In genomic region chr14:56810341-56810740, GRCh38 we compare ENCODE assay signal across 14 cellular contexts. TPM values are rescaled to one million over a fixed set of nuclear protein-coding genes. Genes with fewer than 3 reads are reported as not detected.
DNase-seq lines count a peak whose midpoint lies in the region; ATAC-seq and TF ChIP-seq lines count a peak whose summit lies in the region.
"Had no signal": no experiment of that assay in that cellular context is flagged by ENCODE, and none has a peak within 500 bp of the region (broad histone marks: within the 10 kb centered on the region; RNA-seq: fewer than 3 reads in every experiment).

OTX2 (minus strand) TSS chr14:56810479; CDS start chr14:56805456, 5,023 bp downstream.

- DNase-seq in A673 (ENCODE audit: low spot score) (peak; percentile 90), GM23338 (ENCODE audit: low spot score) (peak; percentile 50), mesendoderm (no peak), sigmoid colon (no peak), NCI-H526 (lab: John Stamatoyannopoulos, UW) (no peak)
- DNase-seq in activated naive CD8-positive, alpha-beta T cell treated with anti-CD3 and anti-CD28 coated beads, Interleukin-2, amount 10 ng/mL, durations not matched to agents 7 days and 5 days, result no peak
- DNase-seq in stimulated activated CD4-positive, alpha-beta T cell treated with anti-CD3 and anti-CD28 coated beads, Interleukin-4, amount 100 ng/mL, for 24 hours, result no peak
- DNase-seq: GDM1; kidney; stimulated activated CD4-positive, alpha-beta T cell treated with anti-CD3 and anti-CD28 coated beads, Interleukin-15, amount 100 ng/mL, for 24 hours had no signal

- H3K27me3 ChIP-seq in A673 (replicated peaks; ENCODE audit: insufficient read depth, low read depth, low read length, poor library complexity) (no peaks in the 10 kb centered on the region), GM23338 (ENCODE audit: insufficient read depth) (peaks cover 83% of the 10 kb centered on the region), mesendoderm (ENCODE audit: insufficient read depth, low read length, poor library complexity) (peaks cover 8% of the 10 kb centered on the region), sigmoid colon (peaks cover 58 to 100% (median 91%) of the 10 kb centered on the region in 3 donors)

- no peak within 1 kb of the TSS for H3K23ac ChIP-seq in mesendoderm (ENCODE audit: low read length)

- peak within 1 kb of the TSS; percentile 58 for H3K4ac ChIP-seq in mesendoderm (ENCODE audit: low read depth, low read length)

- H2BK120ac ChIP-seq in mesendoderm (ENCODE audit: low read depth, low read length), result no peak within 1 kb of the TSS

- peak within 1 kb of the TSS; percentile 89 for H3K4me2 ChIP-seq in GM23338
- peak within 1 kb of the TSS; percentile 64 for H3K4me2 ChIP-seq in mesendoderm (ENCODE audit: low read length)

- H3K27ac Mint-ChIP-seq in GM23338, result no peak within 1 kb of the TSS
- peak within 1 kb of the TSS; percentile 83 for H3K27ac Mint-ChIP-seq in activated naive CD8-positive, alpha-beta T cell treated with anti-CD3 and anti-CD28 coated beads, Interleukin-2, amount 10 ng/mL, durations not matched to agents 7 days and 5 days

- peak within 1 kb of the TSS; percentile 84 for H3K9ac ChIP-seq in mesendoderm (ENCODE audit: low read length)

- POLR2A ChIA-PET in A673 (lab: Charles Lee; ENCODE audit: low non-redundant PET), result no interaction called here
- POLR2A ChIA-PET in activated naive CD8-positive, alpha-beta T cell treated with anti-CD3 and anti-CD28 coated beads, Interleukin-2, amount 10 ng/mL, durations not matched to agents 7 days and 5 days (lab: Charles Lee), result no interaction called here

- peak within 1 kb of the TSS; percentile 93 for H2BK15ac ChIP-seq in mesendoderm (replicated peaks; ENCODE audit: low read depth)

- peaks cover 46% of the 10 kb centered on the region for H3K36me3 ChIP-seq in A673 (ENCODE audit: insufficient read depth, low read length, poor library complexity, severe bottlenecking)
- no peaks in the 10 kb centered on the region for H3K36me3 ChIP-seq in GM23338 (ENCODE audit: insufficient read depth)
- no peaks in the 10 kb centered on the region for H3K36me3 ChIP-seq in mesendoderm (ENCODE audit: control insufficient read depth, insufficient read depth, low read length)
- H3K36me3 ChIP-seq in sigmoid colon, result no peaks in the 10 kb centered on the region

- H4K8ac ChIP-seq in mesendoderm (ENCODE audit: low read depth, low read length), result no peak within 1 kb of the TSS

- TF ChIP-seq POLR2A in sigmoid colon (IDR thresholded peaks at IDR 0.05), result no peak

- no peak within 1 kb of the TSS for H2BK5ac ChIP-seq in mesendoderm (ENCODE audit: low read length)

- H3K9me3 ChIP-seq in A673 (ENCODE audit: low read depth, low read length, poor library complexity, severe bottlenecking) (no peaks in the 10 kb centered on the region), sigmoid colon (no peaks in the 10 kb centered on the region)

- H2AFZ ChIP-seq in GM23338, result peak within 1 kb of the TSS; percentile 72; the same call in 1 of the 2 replicates

- peak within 1 kb of the TSS; percentile 95 for H3K27ac ChIP-seq in A673 (ENCODE audit: low read depth, low read length, poor library complexity, severe bottlenecking)
- H3K27ac ChIP-seq in GM23338 (ENCODE audit: low read depth), result no peak within 1 kb of the TSS
- no peak within 1 kb of the TSS for H3K27ac ChIP-seq in mesendoderm (ENCODE audit: low read depth, low read length)
- H3K27ac ChIP-seq in sigmoid colon, result no peak within 1 kb of the TSS

- peaks cover 22% of the 10 kb centered on the region; the same call in 1 of the 2 replicates for H3F3A ChIP-seq in GM23338 (replicated peaks; ENCODE audit: low read depth)

- H3K18ac ChIP-seq in mesendoderm (ENCODE audit: low read length), result peak within 1 kb of the TSS; percentile 99

- no peaks in the 10 kb centered on the region for H4K20me1 ChIP-seq in GM23338 (replicated peaks; ENCODE audit: insufficient read depth)

- H3K9me2 ChIP-seq in GM23338 (ENCODE audit: insufficient read depth), result no peaks in the 10 kb centered on the region

- H3K4me3 Mint-ChIP-seq in GM23338, result peak within 1 kb of the TSS; percentile 93
- peak within 1 kb of the TSS; percentile 63 for H3K4me3 Mint-ChIP-seq in activated naive CD8-positive, alpha-beta T cell treated with anti-CD3 and anti-CD28 coated beads, Interleukin-2, amount 10 ng/mL, durations not matched to agents 7 days and 5 days

- no peaks in the 10 kb centered on the region; the same call in 2 of the 3 replicates for H3K9me3 Mint-ChIP-seq in GM23338
- peaks cover 10% of the 10 kb centered on the region for H3K9me3 Mint-ChIP-seq in activated naive CD8-positive, alpha-beta T cell treated with anti-CD3 and anti-CD28 coated beads, Interleukin-2, amount 10 ng/mL, durations not matched to agents 7 days and 5 days

- no peak within 1 kb of the TSS for H4K5ac ChIP-seq in mesendoderm (ENCODE audit: low read length)

- CTCF ChIA-PET in A673 (lab: Charles Lee), result no interaction called here

- H3K4me3 ChIP-seq in A673 (ENCODE audit: low read depth, low read length, poor library complexity, severe bottlenecking), result peak within 1 kb of the TSS; percentile 71
- peak within 1 kb of the TSS; percentile 61 for H3K4me3 ChIP-seq in GM23338
- peak within 1 kb of the TSS; percentile 77 for H3K4me3 ChIP-seq in mesendoderm (ENCODE audit: low read length)
- H3K4me3 ChIP-seq in sigmoid colon, result no peak within 1 kb of the TSS

- H3K4me1 Mint-ChIP-seq in GM23338, result peaks cover 66% of the 10 kb centered on the region
- peaks cover 12% of the 10 kb centered on the region for H3K4me1 Mint-ChIP-seq in activated naive CD8-positive, alpha-beta T cell treated with anti-CD3 and anti-CD28 coated beads, Interleukin-2, amount 10 ng/mL, durations not matched to agents 7 days and 5 days

- H3K79me1 ChIP-seq in mesendoderm (ENCODE audit: low read length), result no peaks in the 10 kb centered on the region

- TF ChIP-seq EP300 in sigmoid colon (IDR thresholded peaks at IDR 0.05), result no peak

- H3K56ac ChIP-seq in mesendoderm (ENCODE audit: low read length), result peak within 1 kb of the TSS; percentile 89

- ATAC-seq in GM23338, result no peak
- no peak for ATAC-seq in activated naive CD8-positive, alpha-beta T cell treated with anti-CD3 and anti-CD28 coated beads, Interleukin-2, amount 10 ng/mL, durations not matched to agents 7 days and 5 days (ENCODE audit: low read depth)
- ATAC-seq in GM21367 (IDR thresholded peaks at IDR 0.05; ENCODE audit: unreplicated experiment), result no peak

- no TSS peak for BruUV-seq in A673 (replicated peaks; lab: Mats Ljungman, UMichigan)

- H3K4me1 ChIP-seq in A673 (ENCODE audit: insufficient read depth, low read length, poor library complexity, severe bottlenecking), result no peaks in the 10 kb centered on the region
- H3K4me1 ChIP-seq in GM23338 (ENCODE audit: insufficient read depth), result peaks cover 57% of the 10 kb centered on the region
- peaks cover 2% of the 10 kb centered on the region for H3K4me1 ChIP-seq in mesendoderm (ENCODE audit: control insufficient read depth, low read depth, low read length)
- peaks cover 0 to 25% (median 20%) of the 10 kb centered on the region in 4 donors for H3K4me1 ChIP-seq in sigmoid colon

- no peak within 1 kb of the TSS for H2AK5ac ChIP-seq in mesendoderm (ENCODE audit: low read length)

- H3K79me2 ChIP-seq in GM23338 (replicated peaks; ENCODE audit: insufficient read depth) (no peaks in the 10 kb centered on the region), mesendoderm (ENCODE audit: control insufficient read depth, insufficient read depth, low read length) (peaks cover 4% of the 10 kb centered on the region)

- H3K27me3 Mint-ChIP-seq in GM23338 (ENCODE audit: insufficient read depth, low read depth, poor library complexity), result peaks cover 80% of the 10 kb centered on the region
- peaks cover 82% of the 10 kb centered on the region for H3K27me3 Mint-ChIP-seq in activated naive CD8-positive, alpha-beta T cell treated with anti-CD3 and anti-CD28 coated beads, Interleukin-2, amount 10 ng/mL, durations not matched to agents 7 days and 5 days

- intact Hi-C loops in A673 (cut with micrococcal nuclease; ENCODE audit: unreplicated experiment) (loop anchor here (5.0 to 10.0 kb wide), 4 partner anchors 232 to 377 kb away; no protein-coding TSS in a partner anchor), sigmoid colon (cut with DNase I) (no loop called here)

- no peak for TF ChIP-seq CTCF in A673 (conservative IDR thresholded peaks at IDR 0.05; ENCODE audit: low read depth, low read length)
- no peak for TF ChIP-seq CTCF in GM23338 (conservative IDR thresholded peaks at IDR 0.05; ENCODE audit: low read depth in 2 of 2)
- no peak for TF ChIP-seq CTCF in sigmoid colon (IDR thresholded peaks at IDR 0.05)

- WGBS in mesendoderm (ENCODE audit: extremely low coverage, insufficient coverage, low lambda C conversion rate), result no CpG with 5 or more reads among the region's 12 CpGs
- WGBS in sigmoid colon, 2 donors, result 14 to 26% methylated on average over 12 of the region's 12 CpGs

- no peaks in the 10 kb centered on the region for H3K36me3 Mint-ChIP-seq in GM23338 (ENCODE audit: low read depth)
- peaks cover 10% of the 10 kb centered on the region for H3K36me3 Mint-ChIP-seq in activated naive CD8-positive, alpha-beta T cell treated with anti-CD3 and anti-CD28 coated beads, Interleukin-2, amount 10 ng/mL, durations not matched to agents 7 days and 5 days

TF ChIP-seq in GM23338, 12 proteins besides CTCF, POLR2A, EP300 and RAD21 (continues in another document):
- TF ChIP-seq CREB1 (CRISPR knock-in tag; IDR thresholded peaks at IDR 0.05; ENCODE audit: low read depth), result no peak
- TF ChIP-seq POLR2AphosphoS5 (IDR thresholded peaks at IDR 0.05; ENCODE audit: low read depth), result no peak
- no peak for TF ChIP-seq STAT1 (IDR thresholded peaks at IDR 0.05; ENCODE audit: unreplicated experiment)
- no peak for TF ChIP-seq EZH2 (IDR thresholded peaks at IDR 0.05; ENCODE audit: low read depth, unreplicated experiment)
- no peak for TF ChIP-seq ZNF331 (CRISPR knock-in tag; IDR thresholded peaks at IDR 0.05; ENCODE audit: low read depth)
- no peak for TF ChIP-seq ETS1 (IDR thresholded peaks at IDR 0.05)

RNA-seq across cellular contexts. Expression of gene OTX2, which starts in this region (rescaled TPM):
- total RNA-seq in A673 (2021) (129 and 147 TPM in 2 replicates), sigmoid colon (not detected)
- total RNA-seq in GM23338 (2014; rRNA removed; shearing (Covaris generic)), result 21.2 and 23.9 TPM in 2 replicates
- polyA plus RNA-seq in GM23338 (2016; fragmentation: Nextera tagmentation; extraction: Ambion mirVana) (13.6 and 16.5 TPM in 2 replicates), sigmoid colon (not detected)
- not detected for total RNA-seq in activated naive CD8-positive, alpha-beta T cell treated with anti-CD3 and anti-CD28 coated beads, Interleukin-2, amount 10 ng/mL, durations not matched to agents 7 days and 5 days
- 74.3 TPM for polyA plus RNA-seq in mesendoderm (2013, experiment 1 of 2)
- 76.2 TPM for polyA plus RNA-seq in mesendoderm (2013, experiment 2 of 2)
- total RNA-seq: chondrocyte, kidney, MCF 10A had no signal
- polyA plus RNA-seq: BJ had no signal

Comparison
In these comparisons a context has a peak if more than half of its experiments do, and no peak if none do; other contexts are left out.
1. RNA of gene OTX2 (total RNA-seq): 129 to 147 TPM in A673 and 21.2 to 23.9 TPM in GM23338; not detected in activated naive CD8-positive, alpha-beta T cell treated with anti-CD3 and anti-CD28 coated beads, Interleukin-2, amount 10 ng/mL, durations not matched to agents 7 days and 5 days and not detected in sigmoid colon; every median in the first group is over 10 times any median in the second.
2. RNA of gene OTX2 (polyA plus RNA-seq): 13.6 to 16.5 TPM in GM23338; not detected in sigmoid colon; every median in the first group is over 10 times any median in the second.
3. DNase-seq: peak in A673 (single experiment) and GM23338 (single experiment); none in activated naive CD8-positive, alpha-beta T cell treated with anti-CD3 and anti-CD28 coated beads, Interleukin-2, amount 10 ng/mL, durations not matched to agents 7 days and 5 days (single experiment), mesendoderm (single experiment), sigmoid colon (single experiment), NCI-H526 (0 of 2) and stimulated activated CD4-positive, alpha-beta T cell treated with anti-CD3 and anti-CD28 coated beads, Interleukin-4, amount 100 ng/mL, for 24 hours (single experiment).
4. H3K4me3 ChIP-seq: peak in A673 (single experiment), GM23338 (single experiment) and mesendoderm (single experiment); none in sigmoid colon (0 of 4).